In genomic region chr5:115377468-115378217, GRCh38 we compare ENCODE assay signal across 8 cellular contexts.
DNase-seq lines count a peak whose midpoint lies in the region; ATAC-seq and TF ChIP-seq lines count a peak whose summit lies in the region.

No MANE protein-coding gene starts in this region.

- POLR2A ChIA-PET in HEK293T (lab: Yijun Ruan, JAX), result interaction anchor here (1.2 kb wide), 1 partner anchor 166 kb away, joined by 3 read pairs; no protein-coding TSS in a partner anchor

- in situ Hi-C loops in G401 (cut with HindIII; ENCODE audit: low sequenced_read_pairs), result no loop called here

- H3K4me1 ChIP-seq in skeletal muscle satellite cell (ENCODE audit: control insufficient read depth, insufficient read depth, low read length), result peaks cover 20% of the 10 kb centered on the region

- no peak overlapping the region for H3K4me3 ChIP-seq in epithelial cell of proximal tubule (ENCODE audit: low read depth, low read length)
- peak overlapping the region; percentile 41 for H3K4me3 ChIP-seq in skeletal muscle satellite cell (ENCODE audit: low read length)

- H3K4me2 ChIP-seq in skeletal muscle satellite cell (ENCODE audit: low read length), result peak overlapping the region; percentile 75

- no peaks in the 10 kb centered on the region for H3K36me3 ChIP-seq in skeletal muscle satellite cell (ENCODE audit: insufficient read depth, low read length)

- no peaks in the 10 kb centered on the region for H3K9me3 Mint-ChIP-seq in activated naive CD4-positive, alpha-beta T cell treated with anti-CD3 and anti-CD28 coated beads, Interleukin-2, amount 10 ng/mL, durations not matched to agents 7 days and 5 days

- H3K36me3 Mint-ChIP-seq in activated naive CD4-positive, alpha-beta T cell treated with anti-CD3 and anti-CD28 coated beads, Interleukin-2, amount 10 ng/mL, durations not matched to agents 7 days and 5 days, result no peaks in the 10 kb centered on the region

- CTCF ChIA-PET in activated naive CD4-positive, alpha-beta T cell treated with anti-CD3 and anti-CD28 coated beads, Interleukin-2, amount 10 ng/mL, durations not matched to agents 7 days and 5 days (lab: Charles Lee), result interaction anchor here (0.6 kb wide), 1 partner anchor 196 kb away, joined by 4 read pairs; no protein-coding TSS in a partner anchor
- CTCF ChIA-PET in HEK293T (lab: Yijun Ruan, JAX), result interaction anchor here (0.7 kb wide), 1 partner anchor 679 kb away, joined by 3 read pairs; no protein-coding TSS in a partner anchor

- H3K27me3 ChIP-seq in skeletal muscle satellite cell (ENCODE audit: control insufficient read depth, insufficient read depth, low read length), result no peaks in the 10 kb centered on the region

- peaks cover 12% of the 10 kb centered on the region for H3K4me1 Mint-ChIP-seq in activated naive CD4-positive, alpha-beta T cell treated with anti-CD3 and anti-CD28 coated beads, Interleukin-2, amount 10 ng/mL, durations not matched to agents 7 days and 5 days

- peak; percentile 58 for TF ChIP-seq CTCF in epithelial cell of proximal tubule (conservative IDR thresholded peaks at IDR 0.05; ENCODE audit: low read depth, low read length)

- H3K27ac Mint-ChIP-seq in activated naive CD4-positive, alpha-beta T cell treated with anti-CD3 and anti-CD28 coated beads, Interleukin-2, amount 10 ng/mL, durations not matched to agents 7 days and 5 days, result no peak overlapping the region

- peak overlapping the region; percentile 52 for H3K9ac ChIP-seq in skeletal muscle satellite cell (ENCODE audit: low read depth, low read length)

- H3K4me3 Mint-ChIP-seq in activated naive CD4-positive, alpha-beta T cell treated with anti-CD3 and anti-CD28 coated beads, Interleukin-2, amount 10 ng/mL, durations not matched to agents 7 days and 5 days, result no peak overlapping the region

- H3K9me3 ChIP-seq in skeletal muscle satellite cell (replicated peaks; ENCODE audit: low read length), result no peaks in the 10 kb centered on the region

- DNase-seq in G401 (ENCODE audit: low spot score) (peak; percentile 47), LHCN-M2 (ENCODE audit: low read depth) (peak; percentile 89), epithelial cell of proximal tubule (ENCODE audit: low read depth) (peak; percentile 87), HEK293T (ENCODE audit: extremely low spot score) (no peak)
- DNase-seq in activated naive CD4-positive, alpha-beta T cell treated with anti-CD3 and anti-CD28 coated beads, Interleukin-2, amount 10 ng/mL, durations not matched to agents 7 days and 5 days, result no peak
- DNase-seq in activated CD4-positive, alpha-beta T cell treated with anti-CD3 and anti-CD28 coated beads, Interleukin-2, amount 50 U/mL, for 48 hours, result no peak

- no peaks in the 10 kb centered on the region for H3K27me3 Mint-ChIP-seq in activated naive CD4-positive, alpha-beta T cell treated with anti-CD3 and anti-CD28 coated beads, Interleukin-2, amount 10 ng/mL, durations not matched to agents 7 days and 5 days

- peak; percentile 62 for ATAC-seq in GM21526 (IDR thresholded peaks at IDR 0.05; ENCODE audit: low FRiP score, unreplicated experiment)

TF ChIP-seq in HEK293T, 16 proteins besides CTCF, POLR2A, EP300 and RAD21:
- TF ChIP-seq PKNOX1 (IDR thresholded peaks at IDR 0.05) (no peak), BHLHE40 (IDR thresholded peaks at IDR 0.05; ENCODE audit: borderline replicate concordance) (no peak), LEF1 (IDR thresholded peaks at IDR 0.05; ENCODE audit: borderline replicate concordance) (no peak), ZNF384 (IDR thresholded peaks at IDR 0.05) (no peak), FOXM1 (IDR thresholded peaks at IDR 0.05; ENCODE audit: borderline replicate concordance) (no peak), SUZ12 (IDR thresholded peaks at IDR 0.05) (no peak)

Comparison
In these comparisons a context has a peak if more than half of its experiments do, and no peak if none do; other contexts are left out.
1. DNase-seq: peak in G401 (single experiment), LHCN-M2 (single experiment) and epithelial cell of proximal tubule (single experiment); none in activated naive CD4-positive, alpha-beta T cell treated with anti-CD3 and anti-CD28 coated beads, Interleukin-2, amount 10 ng/mL, durations not matched to agents 7 days and 5 days (single experiment), HEK293T (single experiment) and activated CD4-positive, alpha-beta T cell treated with anti-CD3 and anti-CD28 coated beads, Interleukin-2, amount 50 U/mL, for 48 hours (0 of 2).